ENCODE assay signal across 1 cellular context in genomic region chr5:56757077-56757476, GRCh38.
TF ChIP-seq lines count a peak whose summit lies in the region.

No MANE protein-coding gene starts in this region.

TF ChIP-seq in WTC11, 78 proteins besides CTCF, POLR2A, EP300 and RAD21 (continued from another document):
- no peak for TF ChIP-seq NFATC4 (CRISPR knock-in tag; IDR thresholded peaks at IDR 0.05)
- no peak for TF ChIP-seq ZNF396 (CRISPR knock-in tag; IDR thresholded peaks at IDR 0.05; ENCODE audit: borderline replicate concordance)
- no peak for TF ChIP-seq CREB1 (CRISPR knock-in tag; IDR thresholded peaks at IDR 0.05)
- no peak for TF ChIP-seq GABPB1 (CRISPR knock-in tag; IDR thresholded peaks at IDR 0.05)
- TF ChIP-seq PRRX2 (CRISPR knock-in tag; IDR thresholded peaks at IDR 0.05) = no peak
- TF ChIP-seq, protein P1, sequence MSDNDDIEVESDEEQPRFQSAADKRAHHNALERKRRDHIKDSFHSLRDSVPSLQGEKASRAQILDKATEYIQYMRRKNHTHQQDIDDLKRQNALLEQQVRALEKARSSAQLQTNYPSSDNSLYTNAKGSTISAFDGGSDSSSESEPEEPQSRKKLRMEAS (CRISPR knock-in tag; IDR thresholded peaks at IDR 0.05) = no peak
- TF ChIP-seq ZNF425 (CRISPR knock-in tag; conservative IDR thresholded peaks at IDR 0.05) = no peak
- no peak for TF ChIP-seq ATF3 (CRISPR knock-in tag; conservative IDR thresholded peaks at IDR 0.05)
- TF ChIP-seq NFE2L1 (CRISPR knock-in tag; IDR thresholded peaks at IDR 0.05) = no peak
